ENCODE assay signal across 13 cellular contexts in the genomic region with DNA sequence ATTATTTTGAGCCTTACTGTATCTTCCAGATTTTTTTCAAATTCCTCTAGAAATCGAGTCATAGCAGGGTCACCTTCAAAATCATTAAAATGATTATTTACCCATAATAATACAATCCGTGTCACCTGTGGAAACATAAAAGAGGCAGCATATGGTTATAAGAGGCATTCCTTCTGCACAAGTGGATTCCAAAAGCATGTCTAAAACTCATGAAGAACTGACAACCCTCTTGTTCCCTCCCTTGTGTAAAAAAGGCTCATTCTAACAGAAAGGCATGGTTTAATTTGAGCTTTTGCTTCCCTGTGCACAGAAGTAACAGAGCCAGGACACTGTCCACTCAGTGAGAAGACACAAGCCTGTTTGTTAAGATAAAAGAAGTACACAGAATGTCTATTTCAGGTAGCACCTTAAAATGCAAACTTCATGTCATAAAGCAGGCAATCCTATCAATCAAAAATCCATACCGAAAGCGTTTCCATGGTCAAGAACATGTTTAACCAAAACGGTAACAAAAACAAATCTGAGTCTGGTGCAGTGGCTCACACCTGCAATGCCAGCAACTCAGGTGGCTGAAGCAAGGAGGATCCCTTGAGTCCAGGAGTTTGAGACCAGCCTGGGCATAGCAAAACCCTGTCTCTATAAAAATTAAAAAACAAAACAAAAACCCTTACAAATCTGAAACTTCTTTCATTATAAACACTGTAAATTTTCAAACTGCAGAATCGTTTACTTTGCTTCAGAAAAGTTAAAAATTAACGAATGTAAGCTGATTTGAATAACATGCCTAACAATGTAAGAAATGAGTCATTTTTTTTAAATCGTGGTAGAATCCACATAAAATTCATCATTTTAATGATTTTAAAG.
DNase-seq lines count a peak whose midpoint lies in the region; ATAC-seq and TF ChIP-seq lines count a peak whose summit lies in the region.
"Had no signal": no experiment of that assay in that cellular context is flagged by ENCODE, and none has a peak within 500 bp of the region (broad histone marks: within the 10 kb centered on the region; RNA-seq: fewer than 3 reads in every experiment).

No MANE protein-coding gene starts in this region.

- ATAC-seq in GM19324 (IDR thresholded peaks at IDR 0.05; ENCODE audit: low FRiP score, unreplicated experiment) (peak; percentile 41), HG02642 (IDR thresholded peaks at IDR 0.05; ENCODE audit: poor library complexity, unreplicated experiment) (peak; percentile 31), HG03460 (IDR thresholded peaks at IDR 0.05; ENCODE audit: unreplicated experiment) (peak; percentile 26)

- no peak overlapping the region for H3K4me3 ChIP-seq in smooth muscle cell

- POLR2A ChIA-PET in MCF 10A (lab: Yijun Ruan, JAX): interaction anchor here (0.7 kb wide), 1 partner anchor 547 kb away, joined by 3 read pairs; no protein-coding TSS in a partner anchor

- no peaks in the 10 kb centered on the region for H3K4me1 ChIP-seq in smooth muscle cell (ENCODE audit: low read depth)

- H4K20me1 ChIP-seq in smooth muscle cell (ENCODE audit: low read depth): no peaks in the 10 kb centered on the region

- no peaks in the 10 kb centered on the region for H3K9me3 Mint-ChIP-seq in MCF 10A (ENCODE audit: unreplicated experiment)
- H3K9me3 Mint-ChIP-seq: activated naive CD8-positive, alpha-beta T cell treated with anti-CD3 and anti-CD28 coated beads, Interleukin-2, amount 10 ng/mL, durations not matched to agents 7 days and 5 days; H9 had no signal

- H3K27me3 Mint-ChIP-seq in MCF 10A (ENCODE audit: insufficient read depth, unreplicated experiment): no peaks in the 10 kb centered on the region
- H3K27me3 Mint-ChIP-seq: activated naive CD8-positive, alpha-beta T cell treated with anti-CD3 and anti-CD28 coated beads, Interleukin-2, amount 10 ng/mL, durations not matched to agents 7 days and 5 days had no signal

- H3K27ac ChIP-seq in 22Rv1 (peak overlapping the region; percentile 35), smooth muscle cell (ENCODE audit: low read depth) (no peak overlapping the region)

- BruUV-seq in MCF 10A (replicated peaks; lab: Mats Ljungman, UMichigan): no TSS peak

- H2AFZ ChIP-seq in smooth muscle cell (ENCODE audit: low read depth): no peak overlapping the region

- H3K4me1 Mint-ChIP-seq in MCF 10A (ENCODE audit: insufficient read depth, unreplicated experiment): no peaks in the 10 kb centered on the region
- H3K4me1 Mint-ChIP-seq: H9 had no signal

- H3K9ac ChIP-seq in smooth muscle cell (ENCODE audit: low read depth): no peak overlapping the region

- no peaks in the 10 kb centered on the region for H3K9me3 ChIP-seq in smooth muscle cell (replicated peaks; ENCODE audit: low read depth)

- no peak for DNase-seq in NCI-H2107 (lab: John Stamatoyannopoulos, UW)
- DNase-seq in GM10266 (ENCODE audit: extremely low spot score): no peak
- DNase-seq in MCF 10A (ENCODE audit: unreplicated experiment): no peak
- DNase-seq in smooth muscle cell (lab: John Stamatoyannopoulos, UW; ENCODE audit: unreplicated experiment): no peak
- DNase-seq: activated CD8-positive, alpha-beta memory T cell treated with anti-CD3 and anti-CD28 coated beads for 24 hours; activated naive CD8-positive, alpha-beta T cell treated with anti-CD3 and anti-CD28 coated beads, Interleukin-2, amount 10 ng/mL, durations not matched to agents 7 days and 5 days; H9; NCI-H1092 treated with DMSO at 0.1 percent for 48 hours; NCI-H526 had no signal

- H3K36me3 ChIP-seq in smooth muscle cell (ENCODE audit: low read depth): no peaks in the 10 kb centered on the region

- no peaks in the 10 kb centered on the region for H3F3A ChIP-seq in smooth muscle cell (ENCODE audit: low read depth)

- no peaks in the 10 kb centered on the region for H3K79me2 ChIP-seq in smooth muscle cell (ENCODE audit: low read depth)

- H3K36me3 Mint-ChIP-seq in MCF 10A (ENCODE audit: insufficient read depth, unreplicated experiment): peaks cover 78% of the 10 kb centered on the region

- no peak overlapping the region for H3K27ac Mint-ChIP-seq in MCF 10A (ENCODE audit: low read depth, unreplicated experiment)
- H3K27ac Mint-ChIP-seq: activated naive CD8-positive, alpha-beta T cell treated with anti-CD3 and anti-CD28 coated beads, Interleukin-2, amount 10 ng/mL, durations not matched to agents 7 days and 5 days; H9 had no signal

- no peak overlapping the region for H3K4me3 Mint-ChIP-seq in MCF 10A (ENCODE audit: unreplicated experiment)
- H3K4me3 Mint-ChIP-seq: activated naive CD8-positive, alpha-beta T cell treated with anti-CD3 and anti-CD28 coated beads, Interleukin-2, amount 10 ng/mL, durations not matched to agents 7 days and 5 days; H9 had no signal

- 96% methylated on average over 8 of the region's 8 CpGs for WGBS in smooth muscle cell (ENCODE audit: low lambda C conversion rate)

- no peaks in the 10 kb centered on the region for H3K27me3 ChIP-seq in smooth muscle cell (ENCODE audit: low read depth)

- intact Hi-C loops in MCF 10A (cut with micrococcal nuclease): no loop called here

- CTCF ChIA-PET in MCF 10A (lab: Yijun Ruan, JAX): interaction anchor here (0.6 to 1.4 kb wide), 3 partner anchors 11 to 333 kb away, joined by 3 to 5 read pairs (median 4); no protein-coding TSS in a partner anchor

- H3K4me2 ChIP-seq in smooth muscle cell: no peak overlapping the region

- TF ChIP-seq CTCF in 22Rv1 (IDR thresholded peaks at IDR 0.05) (no peak), GM10266 (IDR thresholded peaks at IDR 0.05; ENCODE audit: control insufficient read depth, insufficient read depth, low read depth, missing control alignments) (no peak), MCF 10A (IDR thresholded peaks at IDR 0.05; ENCODE audit: unreplicated experiment) (no peak), smooth muscle cell (IDR thresholded peaks at IDR 0.05; ENCODE audit: borderline replicate concordance, insufficient read depth, poor library complexity, severe bottlenecking) (no peak)
